13 cellular contexts compared by ENCODE assay signal in the genomic region with DNA sequence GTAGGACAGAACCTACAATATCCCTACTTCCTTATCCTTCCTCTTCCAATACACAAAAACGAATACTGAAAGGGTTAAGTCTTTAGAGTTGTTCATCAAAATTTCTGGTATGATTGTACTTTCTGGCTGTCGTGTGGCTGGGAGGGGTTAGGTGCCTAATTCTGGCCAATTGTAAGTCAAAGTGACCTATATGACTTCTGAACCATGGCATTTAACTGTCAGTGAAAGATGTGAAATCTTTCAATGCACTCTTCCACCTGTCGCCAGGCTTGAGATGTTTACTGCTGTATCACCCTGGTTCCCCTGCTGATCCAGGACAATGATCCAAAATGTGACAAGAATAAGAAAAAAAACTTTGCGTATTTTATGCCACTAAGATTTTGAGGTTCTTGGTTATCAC. TPM values are rescaled to one million over a fixed set of nuclear protein-coding genes. Genes with fewer than 3 reads are reported as not detected.
DNase-seq lines count a peak whose midpoint lies in the region; ATAC-seq and TF ChIP-seq lines count a peak whose summit lies in the region.
"Had no signal": no experiment of that assay in that cellular context is flagged by ENCODE, and none has a peak within 500 bp of the region (broad histone marks: within the 10 kb centered on the region; RNA-seq: fewer than 3 reads in every experiment).

No MANE protein-coding gene starts in this region.

- TF ChIP-seq CTCF in GM23338 (conservative IDR thresholded peaks at IDR 0.05; ENCODE audit: low read depth in 2 of 2) = no peak
- TF ChIP-seq CTCF in OCI-LY1 (IDR thresholded peaks at IDR 0.05; ENCODE audit: low read length) = no peak
- no peak for TF ChIP-seq CTCF in adrenal gland (IDR thresholded peaks at IDR 0.05)
- no peak for TF ChIP-seq CTCF in foreskin keratinocyte (conservative IDR thresholded peaks at IDR 0.05)

- 47 to 58% (median 53%) methylated on average over 4 of the region's 4 CpGs for WGBS in adrenal gland, 4 donors

- no peaks in the 10 kb centered on the region for H3K27me3 Mint-ChIP-seq in activated T-cell treated with anti-CD3 and anti-CD28 coated beads, Interleukin-2, amount 50 U/mL, for 24 hours
- peaks cover 2% of the 10 kb centered on the region for H3K27me3 Mint-ChIP-seq in GM23338 (ENCODE audit: insufficient read depth, low read depth, poor library complexity)
- H3K27me3 Mint-ChIP-seq in stimulated activated memory B cell treated with anti-CD40 and anti-IgM and Interleukin-4, amounts not matched to agents 10 μg/mL and 1 μg/mL and 100 μg/mL, for 72 hours = no peaks in the 10 kb centered on the region

- H3K4me3 ChIP-seq in GM23338 = no peak overlapping the region
- H3K4me3 ChIP-seq in OCI-LY1 (ENCODE audit: low read depth, low read length, poor library complexity, severe bottlenecking) = no peak overlapping the region
- H3K4me3 ChIP-seq in adrenal gland = no peak overlapping the region
- H3K4me3 ChIP-seq: vagina had no signal

- H3K4me1 ChIP-seq in GM23338 (ENCODE audit: insufficient read depth) = peaks cover 53% of the 10 kb centered on the region
- H3K4me1 ChIP-seq in OCI-LY1 (ENCODE audit: insufficient read depth, low read length, severe bottlenecking) = peaks cover 55% of the 10 kb centered on the region
- peaks cover 32 to 87% of the 10 kb centered on the region in 2 donors for H3K4me1 ChIP-seq in adrenal gland (replicated peaks in 1 of 2)
- peaks cover 14% of the 10 kb centered on the region for H3K4me1 ChIP-seq in foreskin keratinocyte

- no peak for TF ChIP-seq POLR2A in adrenal gland (IDR thresholded peaks at IDR 0.05)

- intact Hi-C loops in adrenal gland (cut with DNase I) = no loop called here

- H2AFZ ChIP-seq in GM23338 = no peak overlapping the region
- no peak overlapping the region for H2AFZ ChIP-seq in OCI-LY1 (ENCODE audit: low read length)

- H3K27ac Mint-ChIP-seq in activated T-cell treated with anti-CD3 and anti-CD28 coated beads, Interleukin-2, amount 50 U/mL, for 24 hours = peak overlapping the region; percentile 68
- no peak overlapping the region for H3K27ac Mint-ChIP-seq in GM23338
- peak overlapping the region; percentile 58 for H3K27ac Mint-ChIP-seq in stimulated activated memory B cell treated with anti-CD40 and anti-IgM and Interleukin-4, amounts not matched to agents 10 μg/mL and 1 μg/mL and 100 μg/mL, for 72 hours

- no peak for DNase-seq in activated T-cell treated with anti-CD3 and anti-CD28 coated beads, Interleukin-2, amount 50 U/mL, for 24 hours
- DNase-seq in activated T-cell treated with anti-CD3 and anti-CD28 coated beads, Interleukin-2, amount 50 U/mL, for 48 hours = no peak
- DNase-seq in GM23338 (ENCODE audit: low spot score) (peak; percentile 19), AG08395 (ENCODE audit: low spot score) (no peak), adrenal gland (no peak), foreskin keratinocyte (no peak)
- DNase-seq: ACHN; activated gamma-delta T cell treated with Interleukin-2 at 50 U/mL for 16 hours; effector memory CD4-positive, alpha-beta T cell; NCI-H748 treated with DMSO at 0.1 percent for 48 hours had no signal

- no peaks in the 10 kb centered on the region for H3K27me3 ChIP-seq in GM23338 (ENCODE audit: insufficient read depth)
- H3K27me3 ChIP-seq in OCI-LY1 (ENCODE audit: insufficient read depth, low read length) = no peaks in the 10 kb centered on the region
- H3K27me3 ChIP-seq in adrenal gland = no peaks in the 10 kb centered on the region
- H3K27me3 ChIP-seq in foreskin keratinocyte = no peaks in the 10 kb centered on the region
- H3K27me3 ChIP-seq: vagina had no signal

- no peaks in the 10 kb centered on the region for H3K9me3 ChIP-seq in OCI-LY1 (ENCODE audit: low read length)
- H3K9me3 ChIP-seq in adrenal gland (replicated peaks in 1 of 3) = no peaks in the 10 kb centered on the region
- H3K9me3 ChIP-seq: vagina had no signal

- no peaks in the 10 kb centered on the region for H3K36me3 ChIP-seq in GM23338 (ENCODE audit: insufficient read depth)
- peaks cover 29% of the 10 kb centered on the region for H3K36me3 ChIP-seq in OCI-LY1 (ENCODE audit: insufficient read depth, low read length)
- H3K36me3 ChIP-seq in adrenal gland (replicated peaks in 1 of 2) = no peaks in the 10 kb centered on the region
- H3K36me3 ChIP-seq: vagina had no signal

- peaks cover 3% of the 10 kb centered on the region for H3K9me3 Mint-ChIP-seq in activated T-cell treated with anti-CD3 and anti-CD28 coated beads, Interleukin-2, amount 50 U/mL, for 24 hours
- H3K9me3 Mint-ChIP-seq in GM23338 = no peaks in the 10 kb centered on the region
- H3K9me3 Mint-ChIP-seq in stimulated activated memory B cell treated with anti-CD40 and anti-IgM and Interleukin-4, amounts not matched to agents 10 μg/mL and 1 μg/mL and 100 μg/mL, for 72 hours = no peaks in the 10 kb centered on the region

- peak overlapping the region; percentile 13 for H3K4me3 Mint-ChIP-seq in activated T-cell treated with anti-CD3 and anti-CD28 coated beads, Interleukin-2, amount 50 U/mL, for 24 hours
- H3K4me3 Mint-ChIP-seq in GM23338 = no peak overlapping the region
- no peak overlapping the region for H3K4me3 Mint-ChIP-seq in stimulated activated memory B cell treated with anti-CD40 and anti-IgM and Interleukin-4, amounts not matched to agents 10 μg/mL and 1 μg/mL and 100 μg/mL, for 72 hours

- no peak for ATAC-seq in GM23338
- peak; percentile 63 for ATAC-seq in stimulated activated memory B cell treated with anti-CD40 and anti-IgM and Interleukin-4, amounts not matched to agents 10 μg/mL and 1 μg/mL and 100 μg/mL, for 72 hours
- ATAC-seq in foreskin keratinocyte = no peak

- H4K20me1 ChIP-seq in GM23338 (replicated peaks; ENCODE audit: insufficient read depth) = peaks cover 42% of the 10 kb centered on the region
- 0 out of 2 replicates have a peak, but pooled peaks cover 5% of the 10 kb centered on the region for H4K20me1 ChIP-seq in OCI-LY1 (ENCODE audit: insufficient read depth, low read length)

- H3F3A ChIP-seq in GM23338 (replicated peaks; ENCODE audit: low read depth) = no peaks in the 10 kb centered on the region
- no peaks in the 10 kb centered on the region for H3F3A ChIP-seq in OCI-LY1 (ENCODE audit: insufficient read depth, low read length)

- peaks cover 85% of the 10 kb centered on the region for H3K4me1 Mint-ChIP-seq in activated T-cell treated with anti-CD3 and anti-CD28 coated beads, Interleukin-2, amount 50 U/mL, for 24 hours (ENCODE audit: low read depth)
- peaks cover 51% of the 10 kb centered on the region for H3K4me1 Mint-ChIP-seq in GM23338
- H3K4me1 Mint-ChIP-seq in stimulated activated memory B cell treated with anti-CD40 and anti-IgM and Interleukin-4, amounts not matched to agents 10 μg/mL and 1 μg/mL and 100 μg/mL, for 72 hours = peaks cover 69% of the 10 kb centered on the region

- H3K4me2 ChIP-seq in GM23338 (peak overlapping the region; percentile 9; the same call in 1 of the 2 replicates), OCI-LY1 (ENCODE audit: low read length) (no peak overlapping the region; the same call in 1 of the 2 replicates)

- no peak overlapping the region for H3K9ac ChIP-seq in OCI-LY1 (ENCODE audit: low read length)

- peaks cover 36% of the 10 kb centered on the region for H3K36me3 Mint-ChIP-seq in activated T-cell treated with anti-CD3 and anti-CD28 coated beads, Interleukin-2, amount 50 U/mL, for 24 hours (ENCODE audit: low read depth)
- peaks cover 14% of the 10 kb centered on the region; the same call in 2 of the 3 replicates for H3K36me3 Mint-ChIP-seq in GM23338 (ENCODE audit: low read depth)
- H3K36me3 Mint-ChIP-seq in stimulated activated memory B cell treated with anti-CD40 and anti-IgM and Interleukin-4, amounts not matched to agents 10 μg/mL and 1 μg/mL and 100 μg/mL, for 72 hours = peaks cover 29% of the 10 kb centered on the region

- H3K79me2 ChIP-seq in GM23338 (replicated peaks; ENCODE audit: insufficient read depth) = peaks cover 100% of the 10 kb centered on the region
- peaks cover 97% of the 10 kb centered on the region for H3K79me2 ChIP-seq in OCI-LY1 (ENCODE audit: insufficient read depth, low read length)

- H3K27ac ChIP-seq in GM23338 (ENCODE audit: low read depth) (no peak overlapping the region), OCI-LY1 (ENCODE audit: low read depth, low read length, poor library complexity, severe bottlenecking) (peak overlapping the region; percentile 47), adrenal gland (no peak overlapping the region), foreskin keratinocyte (no peak overlapping the region)
- H3K27ac ChIP-seq: vagina had no signal

- H3K9me2 ChIP-seq in GM23338 (ENCODE audit: insufficient read depth) (no peaks in the 10 kb centered on the region), OCI-LY1 (ENCODE audit: low read depth, low read length) (no peaks in the 10 kb centered on the region)

TF ChIP-seq in GM23338, 12 proteins besides CTCF, POLR2A, EP300 and RAD21 (continues in another document):
- TF ChIP-seq CREB1 (CRISPR knock-in tag; IDR thresholded peaks at IDR 0.05; ENCODE audit: low read depth) (no peak), EZH2 (IDR thresholded peaks at IDR 0.05; ENCODE audit: low read depth, unreplicated experiment) (no peak), NANOG (IDR thresholded peaks at IDR 0.05; ENCODE audit: borderline replicate concordance) (no peak), EZH2phosphoT487 (IDR thresholded peaks at IDR 0.05; ENCODE audit: unreplicated experiment) (no peak), ZNF331 (CRISPR knock-in tag; IDR thresholded peaks at IDR 0.05; ENCODE audit: low read depth) (no peak)

RNA-seq across cellular contexts. Expression of a gene that starts 20.8 kb away (rescaled TPM):
- 15.8 and 25.9 TPM in 2 replicates for total RNA-seq in GM23338 (2014; rRNA removed; shearing (Covaris generic))
- polyA plus RNA-seq in GM23338 (2016; fragmentation: Nextera tagmentation; extraction: Ambion mirVana) (24.1 and 24.5 TPM in 2 replicates), adrenal gland (10 to 100 TPM; 16.5 to 27.8 (median 19.3) TPM), foreskin keratinocyte (4.2 and 5.0 TPM in 2 replicates)
- total RNA-seq in adrenal gland (10 to 100 TPM; 10.9 to 43.6 (median 24.4) TPM), foreskin keratinocyte (11.3 and 12.1 TPM in 2 replicates)
